In genomic region chr21:46434322-46434958, GRCh38 we compare ENCODE assay signal across 1 cellular context.
TF ChIP-seq lines count a peak whose summit lies in the region.

No MANE protein-coding gene starts in this region.

TF ChIP-seq in HCT116, 20 proteins besides CTCF, POLR2A, EP300 and RAD21 (continued from another document):
- no peak for TF ChIP-seq ZBTB33 (IDR thresholded peaks at IDR 0.05; ENCODE audit: extremely low read depth, insufficient replicate concordance, low read length)
- TF ChIP-seq MAX (IDR thresholded peaks at IDR 0.05), result no peak
- TF ChIP-seq EZH2 (IDR thresholded peaks at IDR 0.05), result no peak
- TF ChIP-seq YY1 (IDR thresholded peaks at IDR 0.05; ENCODE audit: extremely low read depth, insufficient replicate concordance, low read depth, low read length), result no peak
- no peak for TF ChIP-seq TCF7L2 (IDR thresholded peaks at IDR 0.05; ENCODE audit: borderline replicate concordance, extremely low read depth, insufficient read depth, insufficient read length)
- TF ChIP-seq CBX3 (IDR thresholded peaks at IDR 0.05; ENCODE audit: low read depth), result no peak
- TF ChIP-seq FOSL1 (IDR thresholded peaks at IDR 0.05; ENCODE audit: low read depth), result no peak
- TF ChIP-seq EGR1 (IDR thresholded peaks at IDR 0.05; ENCODE audit: low read depth), result no peak
- no peak for TF ChIP-seq ATF3 (IDR thresholded peaks at IDR 0.05)
- TF ChIP-seq REST (IDR thresholded peaks at IDR 0.05; ENCODE audit: low read depth), result no peak
- no peak for TF ChIP-seq ZFX (IDR thresholded peaks at IDR 0.05)
- no peak for TF ChIP-seq SP1 (IDR thresholded peaks at IDR 0.05; ENCODE audit: low read depth)
- no peak for TF ChIP-seq JUND (IDR thresholded peaks at IDR 0.05)
- no peak for TF ChIP-seq ZNF274 (IDR thresholded peaks at IDR 0.05; ENCODE audit: low read depth, low read length)
